Comparison of ENCODE assay signal across 15 cellular contexts in genomic region chr20:1809611-1810510, GRCh38.
DNase-seq lines count a peak whose midpoint lies in the region; ATAC-seq, FAIRE-seq and TF ChIP-seq lines count a peak whose summit lies in the region.
"Had no signal": no experiment of that assay in that cellular context is flagged by ENCODE, and none has a peak within 500 bp of the region (broad histone marks: within the 10 kb centered on the region; RNA-seq: fewer than 3 reads in every experiment).

No MANE protein-coding gene starts in this region.

- H2AFZ ChIP-seq in endothelial cell of umbilical vein (ENCODE audit: low read depth, low read length), result peak overlapping the region; percentile 26
- H2AFZ ChIP-seq in osteoblast (ENCODE audit: low read length), result peak overlapping the region; percentile 8

- peak overlapping the region; percentile 7 for H3K4me2 ChIP-seq in endothelial cell of umbilical vein (ENCODE audit: insufficient read depth, low read length)
- peak overlapping the region; percentile 65 for H3K4me2 ChIP-seq in osteoblast (ENCODE audit: insufficient read depth, low read length)

- H4K20me1 ChIP-seq in endothelial cell of umbilical vein (replicated peaks; ENCODE audit: control insufficient read depth, extremely low read depth, insufficient read depth, low read length), result no peaks in the 10 kb centered on the region
- no peaks in the 10 kb centered on the region for H4K20me1 ChIP-seq in osteoblast (ENCODE audit: insufficient read depth, low read length)

- dilution Hi-C loops in endothelial cell of umbilical vein (cut with MboI; ENCODE audit: extremely low pct_ligation_motif_present, low sequenced_read_pairs), result no loop called here

- in situ Hi-C loops in Caki2 (cut with HindIII; ENCODE audit: low pct_unique_long_range_greater_than_20kb, low sequenced_read_pairs), result no loop called here

- FAIRE-seq in endothelial cell of umbilical vein (lab: Jason Lieb, UNC), result peak; percentile 89
- FAIRE-seq: GM12891 had no signal

- no peak for TF ChIP-seq POLR2A in endothelial cell of umbilical vein (IDR thresholded peaks at IDR 0.05; ENCODE audit: low read depth, low read length)

- no peaks in the 10 kb centered on the region for H3K9me1 ChIP-seq in endothelial cell of umbilical vein (replicated peaks; ENCODE audit: control insufficient read depth, extremely low read depth, insufficient read depth, low read length)

- intact Hi-C loops in endothelial cell of umbilical vein (cut with micrococcal nuclease), result loop anchor here (2.0 to 5.0 kb wide), 2 partner anchors 15 to 1438 kb away; no protein-coding TSS in a partner anchor
- intact Hi-C loops in posterior vena cava (cut with DNase I), result loop anchor here in 1 of 2 donors (10.0 kb wide), 1 partner anchor 85 kb away; the partner anchor contains the start of gene SIRPA

- H3K36me3 ChIP-seq in endothelial cell of umbilical vein (ENCODE audit: control insufficient read depth in 2 of 2, extremely low read depth in 1 of 2, insufficient read depth in 2 of 2, low read length in 2 of 2) (no peaks in the 10 kb centered on the region), osteoblast (ENCODE audit: insufficient read depth, low read length) (no peaks in the 10 kb centered on the region)

- H3K9ac ChIP-seq in endothelial cell of umbilical vein (replicated peaks; ENCODE audit: extremely low read depth, insufficient read depth, low read length), result peak overlapping the region; percentile 14

- no TSS peak for BruUV-seq in endothelial cell of umbilical vein (replicated peaks; lab: Mats Ljungman, UMichigan)

- H3K27me3 ChIP-seq in endothelial cell of umbilical vein (ENCODE audit: control insufficient read depth in 2 of 2, insufficient read depth in 2 of 2, low read length in 2 of 2) (no peaks in the 10 kb centered on the region), osteoblast (ENCODE audit: insufficient read depth, low read length) (no peaks in the 10 kb centered on the region)

- CTCF ChIA-PET in endothelial cell of umbilical vein (lab: Charles Lee), result interaction anchor here (0.8 to 4.5 kb wide), 5 partner anchors 15 to 33 kb away, joined by 3 to 23 read pairs (median 3); no protein-coding TSS in a partner anchor

- DNase-seq in Caki2 (ENCODE audit: low read depth) (peak; percentile 89), RKO (ENCODE audit: low spot score) (peak; percentile 22), endothelial cell of umbilical vein (ENCODE audit: low read depth, low spot score) (peak; percentile 44), osteoblast (ENCODE audit: insufficient read length, low spot score, missing footprints) (peak; percentile 88), posterior vena cava (ENCODE audit: low spot score) (no peak)
- DNase-seq: activated effector memory CD4-positive, alpha-beta T cell treated with anti-CD3 and anti-CD28 coated beads, Interleukin-2, amount 50 U/mL, for 16 hours; NCI-H1417 treated with DMSO at 0.1 percent for 48 hours; psoas muscle had no signal

- no peaks in the 10 kb centered on the region for H3K9me3 ChIP-seq in endothelial cell of umbilical vein (replicated peaks; ENCODE audit: control insufficient read depth, insufficient read depth, low read length)
- H3K9me3 ChIP-seq in osteoblast (ENCODE audit: low read depth, low read length), result no peaks in the 10 kb centered on the region
- H3K9me3 ChIP-seq: psoas muscle had no signal

- peaks cover 47% of the 10 kb centered on the region for H3K4me1 ChIP-seq in endothelial cell of umbilical vein (ENCODE audit: control insufficient read depth, extremely low read depth, insufficient read depth, low read length)
- H3K4me1 ChIP-seq in osteoblast (ENCODE audit: insufficient read depth, low read length), result peaks cover 48% of the 10 kb centered on the region

- TF ChIP-seq CTCF in endothelial cell of umbilical vein (IDR thresholded peaks at IDR 0.05; ENCODE audit: extremely low read depth in 1 of 2, insufficient read depth in 1 of 2, low read depth in 1 of 2, low read length in 2 of 2) (no peak), osteoblast (IDR thresholded peaks at IDR 0.05; ENCODE audit: extremely low read depth, low read depth, low read length) (no peak)

- no peak for ATAC-seq in HG02970 (IDR thresholded peaks at IDR 0.05; ENCODE audit: low FRiP score, unreplicated experiment)
- ATAC-seq in HG03432 (IDR thresholded peaks at IDR 0.05; ENCODE audit: unreplicated experiment), result no peak
- ATAC-seq in HG03196 (IDR thresholded peaks at IDR 0.05; ENCODE audit: unreplicated experiment), result no peak
- ATAC-seq: CD8-positive, alpha-beta T cell; left colon had no signal

- H3K27ac ChIP-seq in endothelial cell of umbilical vein (ENCODE audit: insufficient read depth, low read depth, low read length) (peak overlapping the region; percentile 79), osteoblast (ENCODE audit: low read depth, low read length) (peak overlapping the region; percentile 92)
- H3K27ac ChIP-seq: VCaP had no signal

- H3K4me3 ChIP-seq in endothelial cell of umbilical vein (replicated peaks in 1 of 3; ENCODE audit: insufficient read depth in 1 of 3, low read depth in 1 of 3, low read length in 3 of 3), result no peak overlapping the region
- H3K4me3 ChIP-seq in osteoblast (ENCODE audit: insufficient read depth, low read length), result peak overlapping the region; percentile 15
- H3K4me3 ChIP-seq: psoas muscle had no signal

- H3K79me2 ChIP-seq in endothelial cell of umbilical vein (ENCODE audit: control insufficient read depth, insufficient read depth, low read length) (no peaks in the 10 kb centered on the region), osteoblast (ENCODE audit: insufficient read depth, low read length) (no peaks in the 10 kb centered on the region)

- POLR2A ChIA-PET in endothelial cell of umbilical vein (lab: Charles Lee), result no interaction called here

TF ChIP-seq in endothelial cell of umbilical vein, 7 proteins besides CTCF, POLR2A, EP300 and RAD21:
- TF ChIP-seq JUN (IDR thresholded peaks at IDR 0.05; ENCODE audit: borderline replicate concordance, insufficient read depth, insufficient read length, low read depth) (no peak), GATA2 (IDR thresholded peaks at IDR 0.05; ENCODE audit: insufficient read depth, insufficient read length, low read depth, low read length) (no peak), MAX (IDR thresholded peaks at IDR 0.05; ENCODE audit: insufficient read depth, insufficient read length) (no peak)
